In genomic region chr2:158202151-158202778, GRCh38 we compare ENCODE assay signal across 16 cellular contexts.
DNase-seq lines count a peak whose midpoint lies in the region; ATAC-seq and TF ChIP-seq lines count a peak whose summit lies in the region.
"Had no signal": no experiment of that assay in that cellular context is flagged by ENCODE, and none has a peak within 500 bp of the region (broad histone marks: within the 10 kb centered on the region; RNA-seq: fewer than 3 reads in every experiment).

No MANE protein-coding gene starts in this region.

- H3K27ac ChIP-seq in A673 (ENCODE audit: low read depth, low read length, poor library complexity, severe bottlenecking): no peak overlapping the region
- no peak overlapping the region for H3K27ac ChIP-seq in HEK293 (ENCODE audit: extremely low read depth, low read depth, low read length)
- H3K27ac ChIP-seq in uterus: no peak overlapping the region
- H3K27ac ChIP-seq in gastroesophageal sphincter: no peak overlapping the region
- H3K27ac ChIP-seq: coronary artery, right lobe of liver had no signal

- ATAC-seq in GM21717 (IDR thresholded peaks at IDR 0.05; ENCODE audit: unreplicated experiment) (no peak), gastroesophageal sphincter (no peak)
- ATAC-seq: left cardiac atrium; natural killer cell treated with Interleukin-12 subunit alpha and Interleukin-12 subunit beta and Interleukin-15 and Interleukin-18, amount 100 ng/mL, for 72 hours; stimulated activated naive CD8-positive, alpha-beta T cell treated with anti-CD3 and anti-CD28 coated beads, Interleukin-15, amount 100 ng/mL, for 72 hours had no signal

- CTCF ChIA-PET in A673 (lab: Charles Lee) (no interaction called here), HEK293 (lab: Yijun Ruan, JAX) (interaction anchor here (0.7 to 1.4 kb wide), 2 partner anchors 11 to 168 kb away, joined by 3 to 4 read pairs; no protein-coding TSS in a partner anchor)

- WGBS in gastroesophageal sphincter (ENCODE audit: low coverage in 1 of 2), 2 donors: 56 to 60% methylated on average over 6 of the region's 6 CpGs

- POLR2A ChIA-PET in A673 (lab: Charles Lee; ENCODE audit: low non-redundant PET) (interaction anchor here (0.8 kb wide), 1 partner anchor 11 kb away, joined by 3 read pairs; no protein-coding TSS in a partner anchor), HEK293 (lab: Yijun Ruan, JAX) (no interaction called here)

- H3K9me3 ChIP-seq in A673 (ENCODE audit: low read depth, low read length, poor library complexity, severe bottlenecking): no peaks in the 10 kb centered on the region
- H3K9me3 ChIP-seq in HEK293 (ENCODE audit: control insufficient read depth, insufficient read depth, low read depth, low read length): no peaks in the 10 kb centered on the region
- no peaks in the 10 kb centered on the region for H3K9me3 ChIP-seq in uterus
- H3K9me3 ChIP-seq in gastroesophageal sphincter: no peaks in the 10 kb centered on the region
- H3K9me3 ChIP-seq: right lobe of liver had no signal

- TF ChIP-seq CTCF in A673 (conservative IDR thresholded peaks at IDR 0.05; ENCODE audit: low read depth, low read length) (no peak), HEK293 (tag by site-specific recombination; IDR thresholded peaks at IDR 0.05) (no peak), fibroblast of pulmonary artery (IDR thresholded peaks at IDR 0.05; ENCODE audit: low read length, missing control alignments) (no peak), uterus (IDR thresholded peaks at IDR 0.05) (no peak), gastroesophageal sphincter (IDR thresholded peaks at IDR 0.05) (no peak)

- no peaks in the 10 kb centered on the region for H3K27me3 ChIP-seq in A673 (replicated peaks; ENCODE audit: insufficient read depth, low read depth, low read length, poor library complexity)
- no peaks in the 10 kb centered on the region for H3K27me3 ChIP-seq in uterus
- no peaks in the 10 kb centered on the region for H3K27me3 ChIP-seq in H7 (ENCODE audit: control insufficient read depth, insufficient read depth, low read length)
- H3K27me3 ChIP-seq in gastroesophageal sphincter: no peaks in the 10 kb centered on the region
- H3K27me3 ChIP-seq: right lobe of liver had no signal

- intact Hi-C loops in A673 (cut with micrococcal nuclease; ENCODE audit: unreplicated experiment) (no loop called here), uterus (cut with DNase I; ENCODE audit: low total_unique reads) (no loop called here)

- H3K4me1 ChIP-seq in A673 (ENCODE audit: insufficient read depth, low read length, poor library complexity, severe bottlenecking): no peaks in the 10 kb centered on the region
- peaks cover 4% of the 10 kb centered on the region; the same call in 1 of the 2 replicates for H3K4me1 ChIP-seq in HEK293 (ENCODE audit: control insufficient read depth, insufficient read depth, low read length)
- no peaks in the 10 kb centered on the region for H3K4me1 ChIP-seq in uterus
- H3K4me1 ChIP-seq in gastroesophageal sphincter: peaks cover 0 to 8% (median 0%) of the 10 kb centered on the region in 3 donors

- no peaks in the 10 kb centered on the region for H3K36me3 ChIP-seq in A673 (ENCODE audit: insufficient read depth, low read length, poor library complexity, severe bottlenecking)
- H3K36me3 ChIP-seq in HEK293 (ENCODE audit: control insufficient read depth in 2 of 2, insufficient read depth in 1 of 2, low read length in 2 of 2): no peaks in the 10 kb centered on the region
- no peaks in the 10 kb centered on the region for H3K36me3 ChIP-seq in uterus
- H3K36me3 ChIP-seq in H7 (replicated peaks; ENCODE audit: control insufficient read depth, insufficient read depth, low read length): no peaks in the 10 kb centered on the region
- no peaks in the 10 kb centered on the region for H3K36me3 ChIP-seq in gastroesophageal sphincter
- H3K36me3 ChIP-seq: right lobe of liver had no signal

- no peak for TF ChIP-seq EP300 in gastroesophageal sphincter (IDR thresholded peaks at IDR 0.05)

- TF ChIP-seq POLR2A in uterus (IDR thresholded peaks at IDR 0.05) (no peak), gastroesophageal sphincter (IDR thresholded peaks at IDR 0.05) (no peak)

- DNase-seq in A673 (ENCODE audit: low spot score): peak; percentile 35
- peak; percentile 37 for DNase-seq in RPMI7951 (ENCODE audit: low read depth)
- peak; percentile 7 for DNase-seq in fibroblast of pulmonary artery (ENCODE audit: low read depth)
- DNase-seq in uterus: no peak
- no peak for DNase-seq in H7
- DNase-seq: IMR-90; left cardiac atrium; NCI-H2227 treated with DMSO at 0.1 percent for 48 hours; right lobe of liver; Right ventricle myocardium superior; stimulated activated naive CD8-positive, alpha-beta T cell treated with anti-CD3 and anti-CD28 coated beads, Interleukin-15, amount 100 ng/mL, for 72 hours had no signal

- H3K4me3 ChIP-seq in A673 (ENCODE audit: low read depth, low read length, poor library complexity, severe bottlenecking) (no peak overlapping the region), HEK293 (ENCODE audit: low read depth, low read length) (no peak overlapping the region), fibroblast of pulmonary artery (replicated peaks; ENCODE audit: low read depth, low read length) (no peak overlapping the region), uterus (no peak overlapping the region), H7 (ENCODE audit: insufficient read depth, low read depth, low read length) (no peak overlapping the region), gastroesophageal sphincter (no peak overlapping the region)
- H3K4me3 ChIP-seq: coronary artery, right lobe of liver had no signal

- BruUV-seq in A673 (replicated peaks; lab: Mats Ljungman, UMichigan): no TSS peak

TF ChIP-seq in HEK293, 187 proteins besides CTCF, POLR2A, EP300 and RAD21 (continues in another document):
- TF ChIP-seq PRDM10 (tag by site-specific recombination; IDR thresholded peaks at IDR 0.05) (peak; percentile 22; the same call in 1 of the 2 replicates), ZNF140 (tag by site-specific recombination; IDR thresholded peaks at IDR 0.05) (no peak), PRDM6 (tag by site-specific recombination; IDR thresholded peaks at IDR 0.05) (0 out of 2 replicates have a peak, but pooled peaks have one; percentile 7), ZNF112 (tag by site-specific recombination; IDR thresholded peaks at IDR 0.05) (no peak), ZSCAN23 (tag by site-specific recombination; IDR thresholded peaks at IDR 0.05) (no peak)
- TF ChIP-seq, protein P1, sequence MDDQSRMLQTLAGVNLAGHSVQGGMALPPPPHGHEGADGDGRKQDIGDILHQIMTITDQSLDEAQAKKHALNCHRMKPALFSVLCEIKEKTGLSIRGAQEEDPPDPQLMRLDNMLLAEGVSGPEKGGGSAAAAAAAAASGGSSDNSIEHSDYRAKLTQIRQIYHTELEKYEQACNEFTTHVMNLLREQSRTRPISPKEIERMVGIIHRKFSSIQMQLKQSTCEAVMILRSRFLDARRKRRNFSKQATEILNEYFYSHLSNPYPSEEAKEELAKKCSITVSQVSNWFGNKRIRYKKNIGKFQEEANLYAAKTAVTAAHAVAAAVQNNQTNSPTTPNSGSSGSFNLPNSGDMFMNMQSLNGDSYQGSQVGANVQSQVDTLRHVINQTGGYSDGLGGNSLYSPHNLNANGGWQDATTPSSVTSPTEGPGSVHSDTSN (CRISPR knock-in tag; IDR thresholded peaks at IDR 0.05): no peak

Comparison
In these comparisons a context has a peak if more than half of its experiments do, and no peak if none do; other contexts are left out.
1. DNase-seq: peak in A673 (single experiment), RPMI7951 (single experiment) and fibroblast of pulmonary artery (single experiment); none in uterus (0 of 2) and H7 (single experiment).